1 cellular context compared by ENCODE assay signal in genomic region chr3:131735121-131735520, GRCh38.
TF ChIP-seq lines count a peak whose summit lies in the region.

No MANE protein-coding gene starts in this region.

TF ChIP-seq in IMR-90, 13 proteins besides CTCF, POLR2A, EP300 and RAD21:
- TF ChIP-seq FOS (IDR thresholded peaks at IDR 0.05; ENCODE audit: low read depth, low read length) (no peak), RCOR1 (IDR thresholded peaks at IDR 0.05; ENCODE audit: insufficient replicate concordance, low read length) (no peak), RFX5 (IDR thresholded peaks at IDR 0.05; ENCODE audit: low read depth, low read length) (no peak), NFE2L2 (IDR thresholded peaks at IDR 0.05; ENCODE audit: low read depth, low read length) (no peak), MAZ (IDR thresholded peaks at IDR 0.05; ENCODE audit: borderline replicate concordance, low read depth, low read length) (no peak), ELK1 (IDR thresholded peaks at IDR 0.05; ENCODE audit: borderline replicate concordance, low read depth, low read length) (no peak), SMC3 (IDR thresholded peaks at IDR 0.05; ENCODE audit: low read depth, low read length) (no peak)
